24 cellular contexts compared by ENCODE assay signal in genomic region chr20:11718474-11719094, GRCh38.
"Had no signal": no experiment of that assay in that cellular context is flagged by ENCODE, and none has a peak within 500 bp of the region (broad histone marks: within the 10 kb centered on the region; RNA-seq: fewer than 3 reads in every experiment).

No MANE protein-coding gene starts in this region.

- H3K27me3 ChIP-seq: breast epithelium, colonic mucosa, dorsolateral prefrontal cortex, esophagus muscularis mucosa, hepatocyte, right lobe of liver, stomach, suprapubic skin, tibial nerve had no signal

- FAIRE-seq: frontal cortex, TTC549 had no signal

- H3K4me1 ChIP-seq: breast epithelium, colonic mucosa, lower lobe of right lung, parathyroid adenoma, right lobe of liver, suprapubic skin, tibial nerve, uterus had no signal

- H2AFZ ChIP-seq: hepatocyte, parathyroid adenoma had no signal

- H3K4me2 ChIP-seq: hepatocyte had no signal

- DNase-seq: activated CD8-positive, alpha-beta memory T cell treated with anti-CD3 and anti-CD28 coated beads for 24 hours; activated CD8-positive, alpha-beta memory T cell treated with anti-CD3 and anti-CD28 coated beads, Interleukin-2, amount 50 U/mL, for 4 hours; activated T-cell treated with anti-CD3 and anti-CD28 coated beads, Interleukin-2, amount 50 U/mL, for 24 hours; colonic mucosa; dorsolateral prefrontal cortex; effector memory CD8-positive, alpha-beta T cell; glutamatergic neuron; lower lobe of right lung; mesendoderm; mucosa of descending colon; nucleus accumbens; right lobe of liver; stimulated activated CD4-positive, alpha-beta T cell treated with anti-CD3 and anti-CD28 coated beads, Interleukin-2, amount 100 ng/mL, for 24 hours; stomach; uterus had no signal

- H3K9me3 ChIP-seq: breast epithelium, colonic mucosa, esophagus muscularis mucosa, lower lobe of right lung, mucosa of descending colon, right lobe of liver, stomach, suprapubic skin, tibial nerve, uterus had no signal

- H3K27ac ChIP-seq: breast epithelium, colonic mucosa, esophagus muscularis mucosa, hepatocyte, lower lobe of right lung, parathyroid adenoma, right lobe of liver, skin epidermis, stomach, suprapubic skin, tibial nerve, uterus had no signal

- H3K4me3 ChIP-seq: breast epithelium, colonic mucosa, dorsolateral prefrontal cortex, esophagus muscularis mucosa, hepatocyte, lower lobe of right lung, mucosa of descending colon, right lobe of liver, skin epidermis, stomach, suprapubic skin, tibial nerve, uterus had no signal

- H3K36me3 ChIP-seq: breast epithelium, colonic mucosa, esophagus muscularis mucosa, lower lobe of right lung, right lobe of liver, stomach, suprapubic skin, tibial nerve, uterus had no signal

- H3K9ac ChIP-seq: parathyroid adenoma had no signal

- H3K79me2 ChIP-seq: hepatocyte, parathyroid adenoma had no signal
